24 cellular contexts compared by ENCODE assay signal in genomic region chr4:151575646-151576045, GRCh38.
A peak's percentile ranks its signal among the peaks of the same experiment; 100 is the strongest.
DNase-seq lines count a peak whose midpoint lies in the region; ATAC-seq, FAIRE-seq and TF ChIP-seq lines count a peak whose summit lies in the region.
"Had no signal": no experiment of that assay in that cellular context is flagged by ENCODE, and none has a peak within 500 bp of the region (broad histone marks: within the 10 kb centered on the region; RNA-seq: fewer than 3 reads in every experiment).

No MANE protein-coding gene starts in this region.

- H3K4me1 ChIP-seq in A549: no peaks in the 10 kb centered on the region
- peaks cover 14 to 29% of the 10 kb centered on the region in 2 donors for H3K4me1 ChIP-seq in gastrocnemius medialis
- H3K4me1 ChIP-seq: Caco-2 had no signal

- no peaks in the 10 kb centered on the region for H3K36me3 ChIP-seq in gastrocnemius medialis

- H3K4me2 ChIP-seq in A549: no peak overlapping the region
- H3K4me2 ChIP-seq: SK-N-SH had no signal

- in situ Hi-C loops in gastrocnemius medialis (cut with MboI; ENCODE audit: low sequenced_read_pairs in 4 of 4): no loop called here

- FAIRE-seq in A549 (lab: Jason Lieb, UNC): no peak
- no peak for FAIRE-seq in HTR-8/SVneo (lab: Jason Lieb, UNC)
- FAIRE-seq: A204.1, G401.6 had no signal

- intact Hi-C loops in gastrocnemius medialis (cut with DNase I; ENCODE audit: low total_unique reads): no loop called here

- CTCF ChIA-PET in A549 (lab: Yijun Ruan, JAX): no interaction called here

- POLR2A ChIA-PET in A549 (lab: Yijun Ruan, JAX): no interaction called here

- TF ChIP-seq EP300 in A549 (IDR thresholded peaks at IDR 0.05): no peak

- no peak overlapping the region for H3K4me3 ChIP-seq in A549
- H3K4me3 ChIP-seq in gastrocnemius medialis: no peak overlapping the region

- TF ChIP-seq RAD21 in A549 (conservative IDR thresholded peaks at IDR 0.05 in 1 of 2, IDR thresholded peaks at IDR 0.05 in 1 of 2): no peak

- TF ChIP-seq CTCF in A549 (IDR thresholded peaks at IDR 0.05) (no peak), gastrocnemius medialis (IDR thresholded peaks at IDR 0.05 in 4 of 5, conservative IDR thresholded peaks at IDR 0.05 in 1 of 5) (no peak)

- no peak for DNase-seq in A549 (ENCODE audit: low read depth in 1 of 2, low spot score in 1 of 2)
- DNase-seq in astrocyte of the hippocampus (ENCODE audit: low read depth, low spot score): peak; percentile 51
- peak; percentile 26 for DNase-seq in fibroblast of peridontal ligament (ENCODE audit: extremely low read depth)
- DNase-seq in gastrocnemius medialis: no peak
- no peak for DNase-seq in SIG-M5 treated with dmso at 0.1 percent for 504 hours (lab: John Stamatoyannopoulos, UW; ENCODE audit: unreplicated experiment)
- DNase-seq in hypothalamus (lab: John Stamatoyannopoulos, UW): no peak
- no peak for DNase-seq in HTR-8/SVneo (ENCODE audit: insufficient read length, low spot score)
- DNase-seq: C1 segment of cervical spinal cord; Caco-2; CD4-positive, alpha-beta memory T cell; KG1; NCI-H1092; NCI-H1417 treated with DMSO at 0.1 percent for 48 hours; NCI-H1694 treated with DMSO at 0.1 percent for 48 hours; NCI-H2081; NCI-H2227 treated with DMSO at 0.1 percent for 48 hours; NCI-H526 treated with DMSO at 0.1 percent for 48 hours; SIG-M5; SK-N-SH; SW 1271 had no signal

- H3K9me3 ChIP-seq in A549 (no peaks in the 10 kb centered on the region), gastrocnemius medialis (no peaks in the 10 kb centered on the region)
- H3K9me3 ChIP-seq: Caco-2, SK-N-SH had no signal

- ATAC-seq in A549 (no peak), gastrocnemius medialis (no peak), GM21717 (IDR thresholded peaks at IDR 0.05; ENCODE audit: unreplicated experiment) (no peak)
- ATAC-seq: Panc1 had no signal

- 40% methylated on average over 3 of the region's 3 CpGs for WGBS in A549 (ENCODE audit: missing lambda C conversion rate)

- H3K27ac ChIP-seq in A549: no peak overlapping the region
- peak overlapping the region; percentile 32 to 66 (median 51) for H3K27ac ChIP-seq in gastrocnemius medialis

- TF ChIP-seq POLR2A in A549 (IDR thresholded peaks at IDR 0.05; ENCODE audit: low read length) (no peak), gastrocnemius medialis (IDR thresholded peaks at IDR 0.05) (no peak)

- H3K27me3 ChIP-seq in gastrocnemius medialis: no peaks in the 10 kb centered on the region

TF ChIP-seq in A549, 52 proteins besides CTCF, POLR2A, EP300 and RAD21:
- TF ChIP-seq NFE2L2 (conservative IDR thresholded peaks at IDR 0.05; ENCODE audit: low read length) (peak; percentile 39; the same call in 1 of the 2 replicates), EHF (CRISPR knock-in tag; IDR thresholded peaks at IDR 0.05) (no peak), RARB (CRISPR knock-in tag; IDR thresholded peaks at IDR 0.05) (no peak)

Comparison
In these comparisons a context has a peak if more than half of its experiments do, and no peak if none do; other contexts are left out.
1. DNase-seq: peak in astrocyte of the hippocampus (single experiment) and fibroblast of peridontal ligament (single experiment); none in A549 (0 of 2), gastrocnemius medialis (0 of 2), SIG-M5 treated with dmso at 0.1 percent for 504 hours (single experiment), hypothalamus (0 of 51) and HTR-8/SVneo (single experiment).
2. H3K27ac ChIP-seq: peak in gastrocnemius medialis (4 of 4); none in A549 (0 of 2).